Comparison of ENCODE assay signal across 8 cellular contexts in the genomic region with DNA sequence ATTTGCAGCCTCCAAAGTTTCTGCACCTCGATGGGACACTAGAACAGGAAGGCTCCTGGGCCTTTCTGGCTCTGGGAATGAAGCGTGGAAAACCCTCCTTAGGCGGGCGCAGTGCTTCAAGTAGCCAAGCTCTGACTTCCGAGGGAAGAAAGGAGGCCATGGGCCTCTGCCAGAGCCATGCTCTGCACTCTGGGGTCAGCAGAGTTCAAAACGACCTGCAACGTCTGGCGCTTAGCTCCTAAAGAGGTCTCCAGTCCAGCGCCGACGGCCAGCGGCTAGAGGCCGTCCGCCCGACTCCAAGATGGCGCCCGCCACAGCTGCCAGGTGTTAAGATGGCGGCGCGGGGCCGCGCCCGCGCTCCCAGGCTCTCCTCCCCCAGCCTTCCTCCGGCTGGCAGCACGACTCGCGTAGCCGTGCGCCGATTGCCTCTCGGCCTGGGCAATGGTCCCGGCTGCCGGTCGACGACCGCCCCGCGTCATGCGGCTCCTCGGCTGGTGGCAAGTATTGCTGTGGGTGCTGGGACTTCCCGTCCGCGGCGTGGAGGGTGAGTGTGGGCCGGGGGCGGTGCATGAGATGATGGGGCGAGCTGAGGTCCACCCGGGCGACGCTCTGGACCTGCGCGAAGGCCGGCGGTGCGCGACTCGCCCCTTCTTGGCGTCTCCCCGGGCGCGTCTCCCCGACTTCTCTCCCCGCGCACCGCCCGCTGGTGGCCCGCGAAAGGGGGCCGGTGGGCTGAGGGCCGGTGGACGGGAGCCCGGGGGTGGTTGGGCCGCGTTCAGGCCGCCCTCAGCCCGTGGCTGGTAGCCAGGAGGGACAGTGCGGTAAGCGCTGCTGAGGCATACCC. TPM values are rescaled to one million over a fixed set of nuclear protein-coding genes. Genes with fewer than 3 reads are reported as not detected.
A peak's percentile ranks its signal among the peaks of the same experiment; 100 is the strongest.
DNase-seq lines count a peak whose midpoint lies in the region; TF ChIP-seq lines count a peak whose summit lies in the region.

A gene with protein sequence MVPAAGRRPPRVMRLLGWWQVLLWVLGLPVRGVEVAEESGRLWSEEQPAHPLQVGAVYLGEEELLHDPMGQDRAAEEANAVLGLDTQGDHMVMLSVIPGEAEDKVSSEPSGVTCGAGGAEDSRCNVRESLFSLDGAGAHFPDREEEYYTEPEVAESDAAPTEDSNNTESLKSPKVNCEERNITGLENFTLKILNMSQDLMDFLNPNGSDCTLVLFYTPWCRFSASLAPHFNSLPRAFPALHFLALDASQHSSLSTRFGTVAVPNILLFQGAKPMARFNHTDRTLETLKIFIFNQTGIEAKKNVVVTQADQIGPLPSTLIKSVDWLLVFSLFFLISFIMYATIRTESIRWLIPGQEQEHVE (plus strand): TSS at position 385 of the 844 bp plus-strand sequence. CDS start 57 bp downstream, at position 442.

- H3K4ac ChIP-seq in H9 (ENCODE audit: low read depth, low read length): no peak within 1 kb of the TSS

- H3K36me3 ChIP-seq in MM.1S (replicated peaks; ENCODE audit: insufficient read depth, low read length) (no peaks in the 10 kb centered on the region), ovary (no peaks in the 10 kb centered on the region), thymus (ENCODE audit: control insufficient read depth, insufficient read depth) (no peaks in the 10 kb centered on the region)

- H3K9me3 ChIP-seq in H9 (ENCODE audit: control insufficient read depth, low read depth, low read length) (no peaks in the 10 kb centered on the region), MM.1S (replicated peaks; ENCODE audit: insufficient read depth, low read length) (no peaks in the 10 kb centered on the region), ovary (no peaks in the 10 kb centered on the region), thymus (ENCODE audit: control insufficient read depth) (no peaks in the 10 kb centered on the region)

- H3K79me1 ChIP-seq in H9 (ENCODE audit: insufficient read depth, low read depth, low read length, poor library complexity, severe bottlenecking): no peaks in the 10 kb centered on the region

- H4K20me1 ChIP-seq in H9 (ENCODE audit: control insufficient read depth, insufficient read depth, insufficient read length) (no peaks in the 10 kb centered on the region), MM.1S (ENCODE audit: insufficient read depth, low read length) (no peaks in the 10 kb centered on the region)

- H3K27me3 ChIP-seq in H9 (ENCODE audit: insufficient read depth, low read length) (no peaks in the 10 kb centered on the region), MM.1S (replicated peaks; ENCODE audit: insufficient read depth, low read length) (no peaks in the 10 kb centered on the region), ovary (no peaks in the 10 kb centered on the region), thymus (ENCODE audit: control insufficient read depth, insufficient read depth) (no peaks in the 10 kb centered on the region)

- DNase-seq in GDM1 (lab: John Stamatoyannopoulos, UW): peak; percentile 75
- DNase-seq in H9: peak; percentile 91
- DNase-seq in MM.1S: peak; percentile 78
- peak; percentile 79 for DNase-seq in SKM-1 treated with dmso at 0.1 percent for 144 hours (lab: John Stamatoyannopoulos, UW; ENCODE audit: unreplicated experiment)
- peak; percentile 69 to 95 (median 89) for DNase-seq in head of caudate nucleus
- peak; percentile 81 to 92 (median 87) for DNase-seq in ovary

- H2BK12ac ChIP-seq in H9 (ENCODE audit: insufficient read length, low read depth, low read length): no peak within 1 kb of the TSS

- H2AFZ ChIP-seq in H9 (ENCODE audit: low read length): peak within 1 kb of the TSS; percentile 87
- peak within 1 kb of the TSS; percentile 91 for H2AFZ ChIP-seq in MM.1S (ENCODE audit: low read length)

- no peak within 1 kb of the TSS for H4K91ac ChIP-seq in H9 (ENCODE audit: insufficient read length, low read depth, low read length)

- peak within 1 kb of the TSS; percentile 72 to 96 (median 83); a peak in 6 of 7 replicates for H3K27ac Mint-ChIP-seq in H9
- H3K27ac Mint-ChIP-seq in activated naive CD8-positive, alpha-beta T cell: peak within 1 kb of the TSS; percentile 97

- H3K9ac ChIP-seq in H9 (ENCODE audit: extremely low read depth, insufficient read length, low read length) (peak within 1 kb of the TSS; percentile 72), MM.1S (ENCODE audit: low read length) (peak within 1 kb of the TSS; percentile 92)

- H3K23me2 ChIP-seq in H9 (ENCODE audit: insufficient read length, low read depth, low read length, poor library complexity, severe bottlenecking): peaks cover 6% of the 10 kb centered on the region

- H4K5ac ChIP-seq in H9 (ENCODE audit: insufficient read length, low read depth, low read length): no peak within 1 kb of the TSS

- peaks cover 34% of the 10 kb centered on the region for H3F3A ChIP-seq in MM.1S (ENCODE audit: insufficient read depth, low read length)

- peak within 1 kb of the TSS; percentile 96 for H3K18ac ChIP-seq in H9 (ENCODE audit: insufficient read length, low read depth, low read length)

- H3K27me3 Mint-ChIP-seq in H9 (ENCODE audit: low read depth): no peaks in the 10 kb centered on the region
- H3K27me3 Mint-ChIP-seq in activated naive CD8-positive, alpha-beta T cell: no peaks in the 10 kb centered on the region

- peaks cover 17% of the 10 kb centered on the region in 2 experiments for H3K4me1 Mint-ChIP-seq in H9
- peaks cover 42% of the 10 kb centered on the region for H3K4me1 Mint-ChIP-seq in activated naive CD8-positive, alpha-beta T cell (ENCODE audit: low read depth)

- H3K4me1 ChIP-seq in H9 (ENCODE audit: insufficient read depth, low read length) (no peaks in the 10 kb centered on the region), MM.1S (ENCODE audit: low read length) (peaks cover 42% of the 10 kb centered on the region), ovary (ENCODE audit: insufficient read depth) (peaks cover 6% of the 10 kb centered on the region), thymus (ENCODE audit: control insufficient read depth, insufficient read depth, low read length) (peaks cover 24% of the 10 kb centered on the region)

- no peak for TF ChIP-seq EP300 in ovary (IDR thresholded peaks at IDR 0.05)

- TF ChIP-seq CTCF in H9 (conservative IDR thresholded peaks at IDR 0.05) (no peak), MM.1S (IDR thresholded peaks at IDR 0.05; ENCODE audit: low read length) (no peak), ovary (IDR thresholded peaks at IDR 0.05) (no peak)

- H3K9me3 Mint-ChIP-seq in H9: no peaks in the 10 kb centered on the region
- H3K9me3 Mint-ChIP-seq in activated naive CD8-positive, alpha-beta T cell (ENCODE audit: low read depth): no peaks in the 10 kb centered on the region

- H2BK20ac ChIP-seq in H9 (ENCODE audit: low read depth, low read length, poor library complexity, severe bottlenecking): no peak within 1 kb of the TSS

- peaks cover 0 to 3% (median 1%) of the 10 kb centered on the region in 3 experiments; a peak in 3 of 7 replicates for H3K36me3 Mint-ChIP-seq in H9 (ENCODE audit: insufficient read depth in 1 of 3, low read depth in 3 of 3)
- H3K36me3 Mint-ChIP-seq in activated naive CD8-positive, alpha-beta T cell: peaks cover 3% of the 10 kb centered on the region

- TF ChIP-seq POLR2A in ovary (IDR thresholded peaks at IDR 0.05): peak; percentile 45

- no peak within 1 kb of the TSS for H2BK5ac ChIP-seq in H9 (ENCODE audit: insufficient read length, low read length)

- no peaks in the 10 kb centered on the region for H3K9me2 ChIP-seq in MM.1S (replicated peaks; ENCODE audit: insufficient read depth, low read length)

- intact Hi-C loops in head of caudate nucleus (cut with DNase I): loop anchor here (2.0 to 10.0 kb wide), 2 partner anchors 27 to 349 kb away; a partner anchor contains a TSS
- intact Hi-C loops in ovary (cut with DNase I): no loop called here

- peak within 1 kb of the TSS; percentile 95 for H3K14ac ChIP-seq in H9 (ENCODE audit: insufficient read depth, low read length)

- H3K23ac ChIP-seq in H9 (ENCODE audit: insufficient read length, low read depth, low read length): no peak within 1 kb of the TSS

- peak within 1 kb of the TSS; percentile 8 for H4K8ac ChIP-seq in H9 (replicated peaks; ENCODE audit: insufficient read length, low read depth, low read length)

- H2AK5ac ChIP-seq in H9 (ENCODE audit: insufficient read length, low read length): no peak within 1 kb of the TSS

- H3K79me2 ChIP-seq in H9 (ENCODE audit: insufficient read depth, low read length) (no peaks in the 10 kb centered on the region), MM.1S (ENCODE audit: low read length) (peaks cover 47% of the 10 kb centered on the region)

- no peak within 1 kb of the TSS for H3K56ac ChIP-seq in H9 (ENCODE audit: insufficient read length, low read depth, low read length)

- H3K4me2 ChIP-seq in H9 (ENCODE audit: insufficient read depth, insufficient read length, low read length): peak within 1 kb of the TSS; percentile 60
- H3K4me2 ChIP-seq in MM.1S (ENCODE audit: low read depth, low read length): peak within 1 kb of the TSS; percentile 81

- no peak within 1 kb of the TSS for H3T11ph ChIP-seq in H9 (ENCODE audit: low read length)

- no peak within 1 kb of the TSS for H2BK120ac ChIP-seq in H9 (ENCODE audit: low read depth, low read length, poor library complexity, severe bottlenecking)

- H3K27ac ChIP-seq in H9 (ENCODE audit: insufficient read length, low read depth, low read length) (peak within 1 kb of the TSS; percentile 7), MM.1S (ENCODE audit: low read length) (peak within 1 kb of the TSS; percentile 67), ovary (peak within 1 kb of the TSS; percentile 83 to 87), thymus (ENCODE audit: low read depth) (peak within 1 kb of the TSS; percentile 95)

- H3K4me3 ChIP-seq in MM.1S (ENCODE audit: low read length) (peak within 1 kb of the TSS; percentile 85), ovary (peak within 1 kb of the TSS; percentile 75), thymus (ENCODE audit: low read length) (peak within 1 kb of the TSS; percentile 99)

- peak within 1 kb of the TSS; percentile 89 to 92 for H3K4me3 Mint-ChIP-seq in H9
- H3K4me3 Mint-ChIP-seq in activated naive CD8-positive, alpha-beta T cell: peak within 1 kb of the TSS; percentile 98

- no peak within 1 kb of the TSS for H2BK15ac ChIP-seq in H9 (ENCODE audit: low read depth, low read length)

- WGBS in H9 (ENCODE audit: extremely low coverage, insufficient read length, low lambda C conversion rate): no CpG with 5 or more reads among the region's 79 CpGs
- 2 to 3% (median 3%) methylated on average over 56 to 79 of the region's 79 CpGs for WGBS in ovary, 3 donors
- 4% methylated on average over 79 of the region's 79 CpGs for whole genome bisulfite sequencing in thymus

RNA-seq across cellular contexts. Expression of the gene that starts here (rescaled TPM):
- total RNA-seq in H9 (2021): 31.3 and 31.7 TPM in 2 replicates
- total RNA-seq in ovary: 10 to 100 TPM; 55.3 to 75.0 (median 70.9) TPM
- polyA plus RNA-seq in ovary: 100 to 1,000 TPM in 1 of 2 donors, 10 to 100 TPM in 1; 77.9 to 150 TPM
- polyA plus RNA-seq in thymus: 52.9 TPM

Comparison
In these comparisons a context has a peak if more than half of its experiments do, and no peak if none do; other contexts are left out.
1. Peak in every context shown above with its lines: DNase-seq, H3K4me3 ChIP-seq and H3K27ac ChIP-seq.
2. H3K27ac ChIP-seq: peak in every context shown above with its lines; median percentile 95 in thymus; 85 in ovary; 67 in MM.1S; 7 in H9.